Comparison of ENCODE assay signal across 9 cellular contexts in genomic region chr7:22481726-22482125, GRCh38. TPM values are rescaled to one million over a fixed set of nuclear protein-coding genes. Genes with fewer than 3 reads are reported as not detected.
DNase-seq lines count a peak whose midpoint lies in the region; ATAC-seq and TF ChIP-seq lines count a peak whose summit lies in the region.
"Had no signal": no experiment of that assay in that cellular context is flagged by ENCODE, and none has a peak within 500 bp of the region (broad histone marks: within the 10 kb centered on the region; RNA-seq: fewer than 3 reads in every experiment).

No MANE protein-coding gene starts in this region.

- H3K4me3 ChIP-seq in colonic mucosa, result no peak overlapping the region

- TF ChIP-seq CTCF in colonic mucosa (IDR thresholded peaks at IDR 0.05), result no peak

- no peaks in the 10 kb centered on the region for H3K27me3 ChIP-seq in colonic mucosa

- no peak overlapping the region for H3K9ac ChIP-seq in colonic mucosa (ENCODE audit: low read depth in 2 of 2, low read length in 2 of 2)

- intact Hi-C loops in colonic mucosa (cut with DNase I), result loop anchor here (10.0 kb wide), 1 partner anchor 187 kb away; no protein-coding TSS in a partner anchor

- no peak overlapping the region for H3K27ac ChIP-seq in colonic mucosa

- ATAC-seq in GM18502 (IDR thresholded peaks at IDR 0.05; ENCODE audit: poor library complexity, unreplicated experiment) (peak; percentile 77), GM21825 (IDR thresholded peaks at IDR 0.05; ENCODE audit: unreplicated experiment) (peak; percentile 73)

- H3K9me3 ChIP-seq in colonic mucosa, result no peaks in the 10 kb centered on the region

- H3K4me1 ChIP-seq in colonic mucosa, result no peaks in the 10 kb centered on the region

- H3K36me3 ChIP-seq in colonic mucosa, result no peaks in the 10 kb centered on the region

- DNase-seq in NOMO-1 (lab: John Stamatoyannopoulos, UW; ENCODE audit: unreplicated experiment in 2 of 2) (peak; percentile 80 to 88), lung microvascular endothelial cell (ENCODE audit: low read depth in 2 of 2) (peak; percentile 65 to 95), SW 1271 (lab: John Stamatoyannopoulos, UW) (no peak), colonic mucosa (no peak)
- DNase-seq in activated T-cell treated with anti-CD3 and anti-CD28 coated beads, Interleukin-2, amount 50 U/mL, for 48 hours, result no peak
- DNase-seq: immature natural killer cell; stimulated activated CD4-positive, alpha-beta T cell treated with anti-CD3 and anti-CD28 coated beads, Interleukin-4, amount 100 ng/mL, for 4 hours had no signal

RNA-seq across cellular contexts. Expression of gene STEAP1B, which starts 18.3 kb away (rescaled TPM):
- 2.2 and 8.1 TPM in 2 replicates for total RNA-seq in lung microvascular endothelial cell
- under 1 TPM; 0.21 to 0.30 TPM for total RNA-seq in colonic mucosa

Comparison
In these comparisons a context has a peak if more than half of its experiments do, and no peak if none do; other contexts are left out.
1. DNase-seq: peak in NOMO-1 (2 of 2) and lung microvascular endothelial cell (2 of 2); none in SW 1271 (0 of 2), colonic mucosa (single experiment) and activated T-cell treated with anti-CD3 and anti-CD28 coated beads, Interleukin-2, amount 50 U/mL, for 48 hours (0 of 2).